Comparison of ENCODE assay signal across 14 cellular contexts in genomic region chr15:38562278-38562677, GRCh38. TPM values are rescaled to one million over a fixed set of nuclear protein-coding genes. Genes with fewer than 3 reads are reported as not detected.
DNase-seq lines count a peak whose midpoint lies in the region; ATAC-seq and TF ChIP-seq lines count a peak whose summit lies in the region.
"Had no signal": no experiment of that assay in that cellular context is flagged by ENCODE, and none has a peak within 500 bp of the region (broad histone marks: within the 10 kb centered on the region; RNA-seq: fewer than 3 reads in every experiment).

No MANE protein-coding gene starts in this region.

- DNase-seq in GM06990 (ENCODE audit: extremely low read depth, insufficient read length) (no peak), dorsolateral prefrontal cortex (no peak), NCI-H345 treated with DMSO at 0.1 percent for 48 hours (lab: John Stamatoyannopoulos, UW; ENCODE audit: unreplicated experiment) (no peak)
- DNase-seq in activated CD8-positive, alpha-beta T cell treated with anti-CD3 and anti-CD28 coated beads, Interleukin-2, amount 10 ng/mL, durations not matched to agents 7 days and 5 days, result no peak
- DNase-seq: adrenal gland, COR-L47, lower lobe of right lung, NCI-H1694 treated with DMSO at 0.1 percent for 48 hours, NCI-H774, SJCRH30 had no signal

- peak overlapping the region; percentile 94 for H3K4me3 Mint-ChIP-seq in activated CD8-positive, alpha-beta T cell treated with anti-CD3 and anti-CD28 coated beads, Interleukin-2, amount 10 ng/mL, durations not matched to agents 7 days and 5 days

- H3K27ac Mint-ChIP-seq in activated CD8-positive, alpha-beta T cell treated with anti-CD3 and anti-CD28 coated beads, Interleukin-2, amount 10 ng/mL, durations not matched to agents 7 days and 5 days, result peak overlapping the region; percentile 93

- TF ChIP-seq CTCF in GM06990 (IDR thresholded peaks at IDR 0.05; ENCODE audit: insufficient read depth, low read length, poor library complexity, severe bottlenecking) (peak; percentile 22), dorsolateral prefrontal cortex (IDR thresholded peaks at IDR 0.05 in 54 of 56, conservative IDR thresholded peaks at IDR 0.05 in 2 of 56; ENCODE audit: low read depth in 1 of 56, partially characterized antibody in 56 of 56) (no peak)

- POLR2A ChIA-PET in activated CD8-positive, alpha-beta T cell treated with anti-CD3 and anti-CD28 coated beads, Interleukin-2, amount 10 ng/mL, durations not matched to agents 7 days and 5 days (lab: Charles Lee), result interaction anchor here (0.8 to 9.4 kb wide), 9 partner anchors 9 to 137 kb away, joined by 3 to 336 read pairs (median 18); no protein-coding TSS in a partner anchor

- no peaks in the 10 kb centered on the region for H3K9me3 ChIP-seq in mononuclear cell (ENCODE audit: low read depth, low read length)
- H3K9me3 ChIP-seq: adrenal gland, lower lobe of right lung, SJCRH30 had no signal

- H3K4me1 Mint-ChIP-seq in activated CD8-positive, alpha-beta T cell treated with anti-CD3 and anti-CD28 coated beads, Interleukin-2, amount 10 ng/mL, durations not matched to agents 7 days and 5 days (ENCODE audit: low read depth), result peaks cover 71% of the 10 kb centered on the region

- H3K27me3 ChIP-seq in GM06990 (replicated peaks; ENCODE audit: control insufficient read depth, insufficient read depth, low read length), result no peaks in the 10 kb centered on the region
- H3K27me3 ChIP-seq in mononuclear cell (ENCODE audit: insufficient read depth, low read length), result no peaks in the 10 kb centered on the region
- peaks cover 0 to 3% (median 0%) of the 10 kb centered on the region in 45 donors for H3K27me3 ChIP-seq in dorsolateral prefrontal cortex

- CTCF ChIA-PET in activated CD8-positive, alpha-beta T cell treated with anti-CD3 and anti-CD28 coated beads, Interleukin-2, amount 10 ng/mL, durations not matched to agents 7 days and 5 days (lab: Charles Lee), result interaction anchor here (0.6 to 9.3 kb wide), 11 partner anchors 22 to 135 kb away, joined by 3 to 572 read pairs (median 31); no protein-coding TSS in a partner anchor

- H3K27me3 Mint-ChIP-seq in activated CD8-positive, alpha-beta T cell treated with anti-CD3 and anti-CD28 coated beads, Interleukin-2, amount 10 ng/mL, durations not matched to agents 7 days and 5 days (ENCODE audit: low read depth), result no peaks in the 10 kb centered on the region

- H3K4me3 ChIP-seq in GM06990 (replicated peaks; ENCODE audit: low read depth, low read length) (peak overlapping the region; percentile 31), mononuclear cell (ENCODE audit: low read length) (peak overlapping the region; percentile 61), dorsolateral prefrontal cortex (peak overlapping the region in 2 of 59 donors; percentile 1 to 81)
- H3K4me3 ChIP-seq: adrenal gland, lower lobe of right lung, SJCRH30 had no signal

- H3K36me3 Mint-ChIP-seq in activated CD8-positive, alpha-beta T cell treated with anti-CD3 and anti-CD28 coated beads, Interleukin-2, amount 10 ng/mL, durations not matched to agents 7 days and 5 days (ENCODE audit: low read depth), result peaks cover 65% of the 10 kb centered on the region

- peaks cover 67% of the 10 kb centered on the region for H3K4me1 ChIP-seq in mononuclear cell (ENCODE audit: insufficient read depth, low read length)
- H3K4me1 ChIP-seq: SJCRH30 had no signal

- ATAC-seq in GM18909 (IDR thresholded peaks at IDR 0.05; ENCODE audit: poor library complexity, unreplicated experiment) (peak; percentile 20), GM18511 (IDR thresholded peaks at IDR 0.05; ENCODE audit: unreplicated experiment) (no peak)
- ATAC-seq in activated CD8-positive, alpha-beta T cell treated with anti-CD3 and anti-CD28 coated beads, Interleukin-2, amount 10 ng/mL, durations not matched to agents 7 days and 5 days, result no peak
- ATAC-seq: lower lobe of right lung had no signal

- no peaks in the 10 kb centered on the region for H3K9me3 Mint-ChIP-seq in activated CD8-positive, alpha-beta T cell treated with anti-CD3 and anti-CD28 coated beads, Interleukin-2, amount 10 ng/mL, durations not matched to agents 7 days and 5 days (ENCODE audit: insufficient read depth)

- peak overlapping the region in 8 of 59 donors; percentile 2 to 80 (median 25) for H3K27ac ChIP-seq in dorsolateral prefrontal cortex
- H3K27ac ChIP-seq: adrenal gland, lower lobe of right lung, SJCRH30, VCaP had no signal

- peaks cover under 1% of the 10 kb centered on the region; the same call in 1 of the 2 replicates for H3K36me3 ChIP-seq in GM06990 (ENCODE audit: control insufficient read depth, insufficient read depth, low read length)
- H3K36me3 ChIP-seq: adrenal gland, lower lobe of right lung, SJCRH30 had no signal

- intact Hi-C loops in dorsolateral prefrontal cortex (cut with DNase I), result loop anchor here (5.0 to 10.0 kb wide), 4 partner anchors 65 to 120 kb away; no protein-coding TSS in a partner anchor

RNA-seq across cellular contexts. Expression of gene RASGRP1, which starts 2.3 kb away (rescaled TPM):
- total RNA-seq in activated CD8-positive, alpha-beta T cell treated with anti-CD3 and anti-CD28 coated beads, Interleukin-2, amount 10 ng/mL, durations not matched to agents 7 days and 5 days, result 100 to 1,000 TPM; 161 to 165 TPM
- total RNA-seq in mononuclear cell (64.9 TPM), dorsolateral prefrontal cortex (10 to 100 TPM; 12.6 to 59.7 (median 33.3) TPM)
